11 cellular contexts compared by ENCODE assay signal in the genomic region with DNA sequence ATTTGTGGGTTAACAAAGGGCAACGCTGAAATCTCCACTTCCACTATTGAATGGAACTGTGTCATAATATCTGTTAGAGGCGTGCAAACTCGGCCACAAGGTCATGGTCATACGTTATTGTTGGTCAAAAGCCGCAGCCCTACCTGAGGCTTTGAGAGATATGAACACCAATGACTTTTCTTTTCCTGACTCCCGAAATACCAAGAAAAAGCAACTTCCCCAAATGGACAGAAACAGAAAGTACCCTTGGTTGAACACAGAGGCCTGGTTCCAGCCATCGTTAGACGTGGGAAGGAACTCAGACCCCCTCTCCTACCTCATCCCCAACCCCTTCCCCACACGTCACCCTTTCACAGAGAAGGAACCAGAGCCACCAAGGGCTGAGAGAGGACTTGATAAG. TPM values are rescaled to one million over a fixed set of nuclear protein-coding genes. Genes with fewer than 3 reads are reported as not detected.
DNase-seq lines count a peak whose midpoint lies in the region; ATAC-seq and TF ChIP-seq lines count a peak whose summit lies in the region.
"Had no signal": no experiment of that assay in that cellular context is flagged by ENCODE, and none has a peak within 500 bp of the region (broad histone marks: within the 10 kb centered on the region; RNA-seq: fewer than 3 reads in every experiment).

No MANE protein-coding gene starts in this region.

- peak overlapping the region; percentile 98 for H3K27ac Mint-ChIP-seq in stimulated activated naive B cell treated with anti-CD40 and anti-IgM and Interleukin-4, amounts not matched to agents 10 μg/mL and 1 μg/mL and 100 μg/mL, for 72 hours

- H3K27me3 Mint-ChIP-seq in activated T-cell treated with anti-CD3 and anti-CD28 coated beads, Interleukin-2, amount 50 U/mL, for 4 hours (ENCODE audit: low read depth): no peaks in the 10 kb centered on the region
- no peaks in the 10 kb centered on the region for H3K27me3 Mint-ChIP-seq in stimulated activated naive B cell treated with anti-CD40 and anti-IgM and Interleukin-4, amounts not matched to agents 10 μg/mL and 1 μg/mL and 100 μg/mL, for 72 hours

- ATAC-seq in activated T-cell treated with anti-CD3 and anti-CD28 coated beads, Interleukin-2, amount 50 U/mL, for 4 hours: no peak
- ATAC-seq in heart right ventricle: peak in 5 of 8 donors; percentile 19 to 75 (median 35)
- ATAC-seq in stimulated activated naive B cell treated with anti-CD40 and anti-IgM and Interleukin-4, amounts not matched to agents 10 μg/mL and 1 μg/mL and 100 μg/mL, for 72 hours (replicated peaks): peak; percentile 47 to 55
- ATAC-seq: PC-3 had no signal

- peak overlapping the region; percentile 92 for H3K4me3 Mint-ChIP-seq in activated T-cell treated with anti-CD3 and anti-CD28 coated beads, Interleukin-2, amount 50 U/mL, for 4 hours
- H3K4me3 Mint-ChIP-seq in stimulated activated naive B cell treated with anti-CD40 and anti-IgM and Interleukin-4, amounts not matched to agents 10 μg/mL and 1 μg/mL and 100 μg/mL, for 72 hours: peak overlapping the region; percentile 92

- TF ChIP-seq CTCF in heart right ventricle (IDR thresholded peaks at IDR 0.05): no peak
- TF ChIP-seq CTCF in GM20000 (IDR thresholded peaks at IDR 0.05; ENCODE audit: extremely low read depth, missing control alignments): no peak

- no peak for DNase-seq in activated T-cell treated with anti-CD3 and anti-CD28 coated beads, Interleukin-2, amount 50 U/mL, for 4 hours
- DNase-seq in activated T-cell treated with anti-CD3 and anti-CD28 coated beads, Interleukin-2, amount 50 U/mL, for 1 hour: no peak
- peak; percentile 75 for DNase-seq in SKM-1 treated with dmso at 0.1 percent for 144 hours (lab: John Stamatoyannopoulos, UW; ENCODE audit: unreplicated experiment)
- no peak for DNase-seq in heart right ventricle
- peak; percentile 57 for DNase-seq in stimulated activated naive B cell treated with anti-CD40 and anti-IgM and Interleukin-4, amounts not matched to agents 10 μg/mL and 1 μg/mL and 100 μg/mL, for 72 hours
- DNase-seq in GM20000 (ENCODE audit: low spot score): no peak
- no peak for DNase-seq in NCI-H1092 (lab: John Stamatoyannopoulos, UW)
- no peak for DNase-seq in EL
- DNase-seq: NCI-H1105 treated with DMSO at 0.1 percent for 48 hours, PC-3 had no signal

- H3K4me3 ChIP-seq in heart right ventricle: no peak overlapping the region

- WGBS in heart right ventricle, 2 donors: 70 to 77% methylated on average over 9 of the region's 9 CpGs

- intact Hi-C loops in heart right ventricle (cut with DNase I): loop anchor here in 1 of 10 donors (10.0 kb wide), 1 partner anchor 62 kb away; no protein-coding TSS in a partner anchor

- peaks cover 0 to 7% (median 0%) of the 10 kb centered on the region in 11 donors for H3K9me3 ChIP-seq in heart right ventricle
- H3K9me3 ChIP-seq: suprapubic skin had no signal

- peaks cover 0 to 25% (median 0%) of the 10 kb centered on the region in 9 donors for H3K4me1 ChIP-seq in heart right ventricle

- peaks cover 8 to 67% (median 45%) of the 10 kb centered on the region in 7 donors for H3K27me3 ChIP-seq in heart right ventricle

- H3K4me1 Mint-ChIP-seq in activated T-cell treated with anti-CD3 and anti-CD28 coated beads, Interleukin-2, amount 50 U/mL, for 4 hours (ENCODE audit: low read depth): peaks cover 38% of the 10 kb centered on the region
- peaks cover 39 to 51% of the 10 kb centered on the region in 2 donors for H3K4me1 Mint-ChIP-seq in stimulated activated naive B cell treated with anti-CD40 and anti-IgM and Interleukin-4, amounts not matched to agents 10 μg/mL and 1 μg/mL and 100 μg/mL, for 72 hours

- no peaks in the 10 kb centered on the region for H3K36me3 ChIP-seq in heart right ventricle
- H3K36me3 ChIP-seq: suprapubic skin had no signal

- H3K36me3 Mint-ChIP-seq in activated T-cell treated with anti-CD3 and anti-CD28 coated beads, Interleukin-2, amount 50 U/mL, for 4 hours (ENCODE audit: insufficient read depth): peaks cover 16% of the 10 kb centered on the region
- H3K36me3 Mint-ChIP-seq in stimulated activated naive B cell treated with anti-CD40 and anti-IgM and Interleukin-4, amounts not matched to agents 10 μg/mL and 1 μg/mL and 100 μg/mL, for 72 hours: peaks cover 23 to 48% of the 10 kb centered on the region in 2 donors

- peak overlapping the region in 2 of 10 donors; percentile 43 to 98 for H3K27ac ChIP-seq in heart right ventricle
- H3K27ac ChIP-seq: suprapubic skin had no signal

- peaks cover 21% of the 10 kb centered on the region for H3K9me3 Mint-ChIP-seq in activated T-cell treated with anti-CD3 and anti-CD28 coated beads, Interleukin-2, amount 50 U/mL, for 4 hours
- peaks cover 18 to 20% of the 10 kb centered on the region in 2 donors for H3K9me3 Mint-ChIP-seq in stimulated activated naive B cell treated with anti-CD40 and anti-IgM and Interleukin-4, amounts not matched to agents 10 μg/mL and 1 μg/mL and 100 μg/mL, for 72 hours

RNA-seq across cellular contexts. Expression of a gene that starts 1.4 kb away (rescaled TPM):
- total RNA-seq in activated T-cell treated with anti-CD3 and anti-CD28 coated beads, Interleukin-2, amount 50 U/mL, for 4 hours: 10 to 100 TPM in 2 of 3 donors, 1 to 10 TPM in 1; 8.4 to 17.8 (median 13.6) TPM
- 10 to 100 TPM in 1 of 10 donors, 1 to 10 TPM in 7, under 1 TPM in 2; 0.66 to 10.1 (median 2.4) TPM for total RNA-seq in heart right ventricle
- 1 to 10 TPM; 1.4 to 2.0 TPM for polyA plus RNA-seq in heart right ventricle
- total RNA-seq: PC-3 had no signal

RNA-seq across cellular contexts. Expression of a gene that starts 54.4 kb away (rescaled TPM):
- under 1 TPM; 0.53 to 0.71 (median 0.55) TPM for total RNA-seq in activated T-cell treated with anti-CD3 and anti-CD28 coated beads, Interleukin-2, amount 50 U/mL, for 4 hours
- 10 to 100 TPM in 9 of 10 donors, 1 to 10 TPM in 1; 6.2 to 38.7 (median 17.9) TPM for total RNA-seq in heart right ventricle
- polyA plus RNA-seq in heart right ventricle: 1 to 10 TPM; 3.0 to 4.9 TPM

Comparison
In these comparisons a context has a peak if more than half of its experiments do, and no peak if none do; other contexts are left out.
1. ATAC-seq: peak in heart right ventricle (5 of 8) and stimulated activated naive B cell treated with anti-CD40 and anti-IgM and Interleukin-4, amounts not matched to agents 10 μg/mL and 1 μg/mL and 100 μg/mL, for 72 hours (2 of 2); none in activated T-cell treated with anti-CD3 and anti-CD28 coated beads, Interleukin-2, amount 50 U/mL, for 4 hours (0 of 2).
2. DNase-seq: peak in SKM-1 treated with dmso at 0.1 percent for 144 hours (single experiment) and stimulated activated naive B cell treated with anti-CD40 and anti-IgM and Interleukin-4, amounts not matched to agents 10 μg/mL and 1 μg/mL and 100 μg/mL, for 72 hours (single experiment); none in activated T-cell treated with anti-CD3 and anti-CD28 coated beads, Interleukin-2, amount 50 U/mL, for 4 hours (single experiment), activated T-cell treated with anti-CD3 and anti-CD28 coated beads, Interleukin-2, amount 50 U/mL, for 1 hour (single experiment), heart right ventricle (0 of 2), GM20000 (single experiment), NCI-H1092 (single experiment) and EL (single experiment).
3. RNA of a gene that starts 54.4 kb away (total RNA-seq): 6.2 to 38.7 TPM in heart right ventricle; 0.53 to 0.71 TPM in activated T-cell treated with anti-CD3 and anti-CD28 coated beads, Interleukin-2, amount 50 U/mL, for 4 hours; every median in the first group is over 4 times any median in the second.